Comparison of ENCODE assay signal across 9 cellular contexts in genomic region chr22:39503590-39503989, GRCh38. TPM values are rescaled to one million over a fixed set of nuclear protein-coding genes. Genes with fewer than 3 reads are reported as not detected.
DNase-seq lines count a peak whose midpoint lies in the region; ATAC-seq and TF ChIP-seq lines count a peak whose summit lies in the region.
"Had no signal": no experiment of that assay in that cellular context is flagged by ENCODE, and none has a peak within 500 bp of the region (broad histone marks: within the 10 kb centered on the region; RNA-seq: fewer than 3 reads in every experiment).

No MANE protein-coding gene starts in this region.

- CTCF ChIA-PET in RWPE1 (lab: Yijun Ruan, JAX) = no interaction called here

- no peaks in the 10 kb centered on the region for H4K20me1 ChIP-seq in fibroblast of lung (ENCODE audit: control insufficient read depth, extremely low read depth, insufficient read depth, low read length)

- peak overlapping the region; percentile 99 for H3K4me3 Mint-ChIP-seq in T-helper 1 cell treated with Interleukin-12 subunit alpha and Interleukin-12 subunit beta and Interleukin-4 antibody, amounts not matched to agents 30 μg/mL and 1 μg/mL, for 36 hours
- peak overlapping the region; percentile 84 for H3K4me3 Mint-ChIP-seq in stimulated activated memory B cell treated with anti-CD40 and anti-IgM and Interleukin-4, amounts not matched to agents 10 μg/mL and 1 μg/mL and 100 μg/mL, for 72 hours

- peaks cover 31% of the 10 kb centered on the region for H3K36me3 Mint-ChIP-seq in T-helper 1 cell treated with Interleukin-12 subunit alpha and Interleukin-12 subunit beta and Interleukin-4 antibody, amounts not matched to agents 30 μg/mL and 1 μg/mL, for 36 hours (ENCODE audit: low read depth)
- peaks cover 35% of the 10 kb centered on the region for H3K36me3 Mint-ChIP-seq in stimulated activated memory B cell treated with anti-CD40 and anti-IgM and Interleukin-4, amounts not matched to agents 10 μg/mL and 1 μg/mL and 100 μg/mL, for 72 hours

- no peak overlapping the region for H2AFZ ChIP-seq in fibroblast of lung (ENCODE audit: low read length)

- TF ChIP-seq CTCF in fibroblast of lung (conservative IDR thresholded peaks at IDR 0.05 in 1 of 2, IDR thresholded peaks at IDR 0.05 in 1 of 2; ENCODE audit: low read depth in 1 of 2, low read length in 2 of 2) (no peak), RWPE1 (conservative IDR thresholded peaks at IDR 0.05; ENCODE audit: low read depth) (no peak)

- H3K4me1 ChIP-seq in SJSA1 (replicated peaks) (peaks cover 14% of the 10 kb centered on the region), fibroblast of lung (ENCODE audit: control insufficient read depth, extremely low read depth, insufficient read depth, low read length) (peaks cover 13% of the 10 kb centered on the region)

- peaks cover 3% of the 10 kb centered on the region for H3K27me3 Mint-ChIP-seq in T-helper 1 cell treated with Interleukin-12 subunit alpha and Interleukin-12 subunit beta and Interleukin-4 antibody, amounts not matched to agents 30 μg/mL and 1 μg/mL, for 36 hours (ENCODE audit: low read depth)
- H3K27me3 Mint-ChIP-seq in stimulated activated memory B cell treated with anti-CD40 and anti-IgM and Interleukin-4, amounts not matched to agents 10 μg/mL and 1 μg/mL and 100 μg/mL, for 72 hours = no peaks in the 10 kb centered on the region

- H3K9me3 Mint-ChIP-seq in T-helper 1 cell treated with Interleukin-12 subunit alpha and Interleukin-12 subunit beta and Interleukin-4 antibody, amounts not matched to agents 30 μg/mL and 1 μg/mL, for 36 hours = no peaks in the 10 kb centered on the region
- no peaks in the 10 kb centered on the region for H3K9me3 Mint-ChIP-seq in stimulated activated memory B cell treated with anti-CD40 and anti-IgM and Interleukin-4, amounts not matched to agents 10 μg/mL and 1 μg/mL and 100 μg/mL, for 72 hours

- H3K9ac ChIP-seq in fibroblast of lung (ENCODE audit: insufficient read depth, low read length) = no peak overlapping the region

- peaks cover 56% of the 10 kb centered on the region for H3K36me3 ChIP-seq in SJSA1
- peaks cover 20% of the 10 kb centered on the region for H3K36me3 ChIP-seq in fibroblast of lung (ENCODE audit: control insufficient read depth, insufficient read depth, low read length)

- peaks cover 28% of the 10 kb centered on the region for H3K4me1 Mint-ChIP-seq in T-helper 1 cell treated with Interleukin-12 subunit alpha and Interleukin-12 subunit beta and Interleukin-4 antibody, amounts not matched to agents 30 μg/mL and 1 μg/mL, for 36 hours (ENCODE audit: low read depth)
- peaks cover 52% of the 10 kb centered on the region for H3K4me1 Mint-ChIP-seq in stimulated activated memory B cell treated with anti-CD40 and anti-IgM and Interleukin-4, amounts not matched to agents 10 μg/mL and 1 μg/mL and 100 μg/mL, for 72 hours

- peak overlapping the region; percentile 59 for H3K27ac Mint-ChIP-seq in T-helper 1 cell treated with Interleukin-12 subunit alpha and Interleukin-12 subunit beta and Interleukin-4 antibody, amounts not matched to agents 30 μg/mL and 1 μg/mL, for 36 hours
- peak overlapping the region; percentile 78 for H3K27ac Mint-ChIP-seq in stimulated activated memory B cell treated with anti-CD40 and anti-IgM and Interleukin-4, amounts not matched to agents 10 μg/mL and 1 μg/mL and 100 μg/mL, for 72 hours

- DNase-seq in T-helper 1 cell = no peak
- DNase-seq in SJSA1 (ENCODE audit: low read depth in 1 of 2, low spot score in 2 of 2) = no peak
- DNase-seq in fibroblast of lung (ENCODE audit: low read depth in 2 of 2) = no peak
- DNase-seq in AG08395 (ENCODE audit: low spot score) = no peak
- no peak for DNase-seq in RWPE1 (ENCODE audit: low spot score)
- DNase-seq: NK-92 treated with Interleukin-12 subunit alpha and Interleukin-12 subunit beta, amount 100 ng/mL, for 24 hours had no signal

- H3K27me3 ChIP-seq in SJSA1 (replicated peaks) = no peaks in the 10 kb centered on the region
- H3K27me3 ChIP-seq in fibroblast of lung (ENCODE audit: control insufficient read depth, insufficient read depth, low read length) = no peaks in the 10 kb centered on the region

- H3K4me2 ChIP-seq in fibroblast of lung (ENCODE audit: extremely low read depth, insufficient read depth, low read length) = peak overlapping the region; percentile 85

- H3K9me3 ChIP-seq in SJSA1 (replicated peaks) = no peaks in the 10 kb centered on the region
- no peaks in the 10 kb centered on the region for H3K9me3 ChIP-seq in fibroblast of lung (ENCODE audit: control insufficient read depth, insufficient read depth, low read depth, low read length)

- ATAC-seq in stimulated activated memory B cell treated with anti-CD40 and anti-IgM and Interleukin-4, amounts not matched to agents 10 μg/mL and 1 μg/mL and 100 μg/mL, for 72 hours = no peak
- ATAC-seq in GM19395 (IDR thresholded peaks at IDR 0.05; ENCODE audit: unreplicated experiment) = no peak

- POLR2A ChIA-PET in RWPE1 (lab: Yijun Ruan, JAX; ENCODE audit: low non-redundant PET) = no interaction called here

- peaks cover 46% of the 10 kb centered on the region for H3K79me2 ChIP-seq in fibroblast of lung (ENCODE audit: control insufficient read depth, insufficient read depth, low read length)

- no peak overlapping the region for H3K27ac ChIP-seq in SJSA1
- peak overlapping the region; percentile 62 for H3K27ac ChIP-seq in fibroblast of lung (ENCODE audit: insufficient read depth, low read length)
- no peak overlapping the region for H3K27ac ChIP-seq in RWPE1

- H3K4me3 ChIP-seq in SJSA1 (peak overlapping the region; percentile 84), fibroblast of lung (replicated peaks in 1 of 4; ENCODE audit: control extremely low read depth in 1 of 4, insufficient read depth in 1 of 4, low read depth in 3 of 4, low read length in 4 of 4) (peak overlapping the region in 3 of 4 experiments; percentile 71 to 84 (median 74))

RNA-seq across cellular contexts. Expression of gene MIEF1, which starts 1.5 kb away (rescaled TPM):
- total RNA-seq in SJSA1 (2014; rRNA removed; shearing (Covaris generic)) = 20.9 and 22.9 TPM in 2 replicates
- total RNA-seq in fibroblast of lung = 16.4 and 19.0 TPM in 2 replicates
- 16.8 and 20.9 TPM in 2 replicates for polyA plus RNA-seq in fibroblast of lung
- polyA plus RNA-seq in fibroblast of lung (2012) = 17.4 and 20.1 TPM in 2 replicates
- 47.9 and 55.7 TPM in 2 replicates for polyA minus RNA-seq in fibroblast of lung (ENCODE audit: low replicate concordance)

RNA-seq across cellular contexts. Expression of gene ATF4, which starts 16.8 kb away (rescaled TPM):
- total RNA-seq in SJSA1 (2014; rRNA removed; shearing (Covaris generic)) = 225 and 281 TPM in 2 replicates
- 555 and 646 TPM in 2 replicates for total RNA-seq in fibroblast of lung
- 412 and 546 TPM in 2 replicates for polyA plus RNA-seq in fibroblast of lung
- polyA plus RNA-seq in fibroblast of lung (2012) = 304 and 415 TPM in 2 replicates
- 84.5 and 105 TPM in 2 replicates for polyA minus RNA-seq in fibroblast of lung (ENCODE audit: low replicate concordance)

RNA-seq across cellular contexts. Expression of gene RPS19BP1, which starts 29.0 kb away (rescaled TPM):
- total RNA-seq in SJSA1 (2014; rRNA removed; shearing (Covaris generic)) = 177 and 263 TPM in 2 replicates
- 42.9 and 44.3 TPM in 2 replicates for total RNA-seq in fibroblast of lung
- polyA plus RNA-seq in fibroblast of lung = 41.6 and 49.3 TPM in 2 replicates
- 59.8 and 81.2 TPM in 2 replicates for polyA plus RNA-seq in fibroblast of lung (2012)
- polyA minus RNA-seq in fibroblast of lung (ENCODE audit: low replicate concordance) = 4.2 and 11.9 TPM in 2 replicates

RNA-seq across cellular contexts. Expression of gene MGAT3, which starts 46.8 kb away (rescaled TPM):
- total RNA-seq in SJSA1 (2014; rRNA removed; shearing (Covaris generic)) = 3.9 and 4.3 TPM in 2 replicates
- total RNA-seq in fibroblast of lung = not detected in 2 replicates
- polyA plus RNA-seq in fibroblast of lung = 0.09 TPM in 1 of 2 replicates, not detected in the other
- polyA plus RNA-seq in fibroblast of lung (2012) = 0.16 TPM in 1 of 2 replicates, not detected in the other
- 7.6 TPM in 1 of 2 replicates, not detected in the other for polyA minus RNA-seq in fibroblast of lung (ENCODE audit: low replicate concordance)
